In genomic region chr13:47190696-47191095, GRCh38 we compare ENCODE assay signal across 19 cellular contexts.
"Had no signal": no experiment of that assay in that cellular context is flagged by ENCODE, and none has a peak within 500 bp of the region (broad histone marks: within the 10 kb centered on the region; RNA-seq: fewer than 3 reads in every experiment).

No MANE protein-coding gene starts in this region.

- H3K4me1 Mint-ChIP-seq: naive B cell, nephron progenitor cell had no signal

- H3K4me3 ChIP-seq: dorsolateral prefrontal cortex, heart left ventricle, sigmoid colon, skin epidermis, suprapubic skin, thyroid gland, uterus had no signal

- H3K4me1 ChIP-seq: heart left ventricle, sigmoid colon, suprapubic skin, thyroid gland, uterus had no signal

- H3K27ac Mint-ChIP-seq: naive B cell, nephron progenitor cell, type B pancreatic cell had no signal

- H3K27me3 ChIP-seq: dorsolateral prefrontal cortex, heart left ventricle, sigmoid colon, suprapubic skin, thyroid gland, uterus had no signal

- H3K36me3 Mint-ChIP-seq: naive B cell, type B pancreatic cell had no signal

- H3K9me3 ChIP-seq: heart left ventricle, sigmoid colon, suprapubic skin, thyroid gland, uterus had no signal

- ATAC-seq: heart left ventricle had no signal

- H3K9me3 Mint-ChIP-seq: nephron progenitor cell, type B pancreatic cell had no signal

- H3K27ac ChIP-seq: dorsolateral prefrontal cortex, heart left ventricle, sigmoid colon, skin epidermis, suprapubic skin, thyroid gland, uterus had no signal

- DNase-seq: cortex of kidney; dorsolateral prefrontal cortex; effector CD8-positive, alpha-beta T cell; heart left ventricle; hippocampal formation; kidney glomerular epithelial cell; mesendoderm; naive B cell; nephron progenitor cell; posterior cingulate gyrus; sigmoid colon; stimulated activated CD4-positive, alpha-beta T cell treated with anti-CD3 and anti-CD28 coated beads, Interleukin-12 subunit alpha, Interleukin-12 subunit beta, amount 100 ng/mL, for 4 hours; stimulated activated CD4-positive, alpha-beta T cell treated with anti-CD3 and anti-CD28 coated beads, Interleukin-2, amount 100 ng/mL, for 48 hours; stimulated activated naive CD4-positive, alpha-beta T cell treated with Interleukin-2 at 50 U/mL for 16 hours; thyroid gland; uterus had no signal

- H3K4me3 Mint-ChIP-seq: naive B cell, nephron progenitor cell, type B pancreatic cell had no signal

- H3K36me3 ChIP-seq: heart left ventricle, sigmoid colon, suprapubic skin, thyroid gland, uterus had no signal
